ENCODE assay signal across 16 cellular contexts in the genomic region with DNA sequence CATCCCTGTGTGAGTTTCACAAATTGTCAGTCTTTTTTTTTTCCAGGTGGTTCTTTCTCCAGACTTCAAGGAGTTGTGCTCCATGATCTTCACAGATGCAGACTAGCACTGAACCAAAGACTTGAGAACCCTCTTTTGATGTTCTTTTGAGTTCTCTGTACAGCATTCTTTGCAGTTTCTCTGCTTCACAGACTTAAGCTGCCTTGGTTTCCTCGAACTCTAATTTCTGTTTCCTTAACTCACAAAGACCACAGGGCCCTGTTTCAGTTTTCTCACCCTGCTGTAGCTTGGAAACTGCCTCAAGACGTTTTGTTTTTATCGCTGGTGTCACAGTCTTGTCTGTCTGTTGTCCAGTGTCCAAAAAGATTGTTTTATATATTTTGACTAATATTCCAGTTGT.
"Had no signal": no experiment of that assay in that cellular context is flagged by ENCODE, and none has a peak within 500 bp of the region (broad histone marks: within the 10 kb centered on the region; RNA-seq: fewer than 3 reads in every experiment).

No MANE protein-coding gene starts in this region.

- H3K4me3 ChIP-seq: right atrium auricular region, skin epidermis, tibial artery, uterus had no signal

- H3K9me3 ChIP-seq: right atrium auricular region, tibial artery, uterus had no signal

- H3K36me3 ChIP-seq: right atrium auricular region, tibial artery, uterus had no signal

- DNase-seq: activated CD4-positive, alpha-beta T cell treated with anti-CD3 and anti-CD28 coated beads, Interleukin-2, amount 50 U/mL, for 1 hour; activated CD8-positive, alpha-beta memory T cell treated with anti-CD3 and anti-CD28 coated beads for 24 hours; activated naive CD4-positive, alpha-beta T cell; activated naive CD8-positive, alpha-beta T cell treated with anti-CD3 and anti-CD28 coated beads, Interleukin-2, amount 10 ng/mL, durations not matched to agents 7 days and 5 days; anterior cingulate cortex; endodermal cell; hippocampal formation; mesenchymal stem cell; naive thymus-derived CD8-positive, alpha-beta T cell; nucleus accumbens; stimulated activated CD4-positive, alpha-beta T cell treated with anti-CD3 and anti-CD28 coated beads, Interleukin-4, amount 100 ng/mL, for 24 hours; stimulated activated naive CD4-positive, alpha-beta T cell; tibial artery; uterus had no signal

- H3K27ac ChIP-seq: skin epidermis, tibial artery, uterus had no signal

- H3K27me3 ChIP-seq: right atrium auricular region, tibial artery, uterus had no signal

- ATAC-seq: naive thymus-derived CD8-positive, alpha-beta T cell had no signal

- H3K4me1 ChIP-seq: right atrium auricular region, tibial artery, uterus had no signal
